8 cellular contexts compared by ENCODE assay signal in genomic region chr7:43658718-43659548, GRCh38.
DNase-seq lines count a peak whose midpoint lies in the region; ATAC-seq, FAIRE-seq and TF ChIP-seq lines count a peak whose summit lies in the region.

No MANE protein-coding gene starts in this region.

- RAD21 ChIA-PET in GM12878 (lab: Charles Lee; ENCODE audit: unreplicated experiment), result interaction anchor here (1.0 kb wide), 1 partner anchor 39 kb away, joined by 3 read pairs; no protein-coding TSS in a partner anchor

- POLR2A ChIA-PET in GM12878 (lab: Charles Lee), result no interaction called here

- H3K9me3 ChIP-seq in GM12878 (replicated peaks; ENCODE audit: control insufficient read depth, insufficient read depth, low read length) (no peaks in the 10 kb centered on the region; the same call in 1 of the 3 replicates), pancreas (no peaks in the 10 kb centered on the region)

- intact Hi-C loops in GM12878 (cut with micrococcal nuclease; ENCODE audit: unreplicated experiment), result no loop called here
- intact Hi-C loops in pancreas (cut with DNase I), result no loop called here

- in situ Hi-C loops in GM12878 (cut with MboI), result no loop called here
- in situ Hi-C loops in G401 (cut with HindIII; ENCODE audit: low sequenced_read_pairs), result no loop called here

- TF ChIP-seq EP300 in GM12878 (IDR thresholded peaks at IDR 0.05; ENCODE audit: borderline replicate concordance in 1 of 2, control insufficient read depth in 1 of 2, low read depth in 2 of 2, low read length in 2 of 2), result no peak

- SMC1A ChIA-PET in GM12878 (lab: Charles Lee; ENCODE audit: uncharacterized antibody, unreplicated experiment), result no interaction called here

- CTCF ChIA-PET in GM12878 (lab: Yijun Ruan, JAX), result interaction anchor here (0.7 kb wide), 1 partner anchor 34 kb away, joined by 3 read pairs; no protein-coding TSS in a partner anchor

- TF ChIP-seq RAD21 in GM12878 (IDR thresholded peaks at IDR 0.05; ENCODE audit: insufficient read depth, low read depth, low read length), result no peak

- ATAC-seq in activated CD4-positive, CD25-positive, alpha-beta regulatory T cell treated with anti-CD3 and anti-CD28 coated beads, Interleukin-2, amount 50 U/mL, for 24 hours, result peak; percentile 96 to 97
- ATAC-seq in HG03571 (IDR thresholded peaks at IDR 0.05; ENCODE audit: unreplicated experiment) (peak; percentile 78), GM12878 (peak; percentile 88), pancreas (peak; percentile 87 to 89 (median 88)), HG02973 (IDR thresholded peaks at IDR 0.05; ENCODE audit: unreplicated experiment) (no peak)

- BruUV-seq in GM12878 (replicated peaks; lab: Mats Ljungman, UMichigan), result no TSS peak

- peak overlapping the region; percentile 28 for H3K27ac ChIP-seq in GM12878 (ENCODE audit: control insufficient read depth, insufficient read depth)
- peak overlapping the region; percentile 56 to 80 (median 64) for H3K27ac ChIP-seq in pancreas

- WGBS in GM12878 (ENCODE audit: insufficient coverage, insufficient replicate concordance, low lambda C conversion rate, missing lambda C conversion rate), result 25% methylated on average over 7 of the region's 7 CpGs
- WGBS in pancreas, 2 donors, result 31 to 41% methylated on average over 7 of the region's 7 CpGs

- peaks cover 22% of the 10 kb centered on the region for H3K4me1 ChIP-seq in GM12878 (ENCODE audit: control insufficient read depth, insufficient read depth, low read length)
- peaks cover 30 to 40% (median 34%) of the 10 kb centered on the region in 3 donors for H3K4me1 ChIP-seq in pancreas

- H3K9ac ChIP-seq in GM12878 (ENCODE audit: control insufficient read depth, insufficient read depth, low read length), result no peak overlapping the region

- no peak for FAIRE-seq in GM12878 (lab: Jason Lieb, UNC)
- FAIRE-seq in pancreas (lab: Jason Lieb, UNC), result no peak

- no peak for TF ChIP-seq CTCF in GM12878 (IDR thresholded peaks at IDR 0.05 in 2 of 3, conservative IDR thresholded peaks at IDR 0.05 in 1 of 3; ENCODE audit: control insufficient read depth in 2 of 3, extremely low read depth in 1 of 3, insufficient read depth in 1 of 3, low read depth in 3 of 3, low read length in 3 of 3)
- no peak for TF ChIP-seq CTCF in pancreas (IDR thresholded peaks at IDR 0.05)

- no peaks in the 10 kb centered on the region for H3K27me3 ChIP-seq in GM12878 (replicated peaks in 1 of 2; ENCODE audit: control insufficient read depth in 2 of 2, insufficient read depth in 2 of 2, low read length in 1 of 2)
- no peaks in the 10 kb centered on the region for H3K27me3 ChIP-seq in pancreas

- H3K4me2 ChIP-seq in GM12878 (ENCODE audit: control insufficient read depth, insufficient read depth), result peak overlapping the region; percentile 49

- H3K4me3 ChIP-seq in GM12878, result no peak overlapping the region
- no peak overlapping the region for H3K4me3 ChIP-seq in pancreas

- peaks cover 35% of the 10 kb centered on the region for H3K79me2 ChIP-seq in GM12878 (ENCODE audit: control insufficient read depth, insufficient read depth, low read length)

- DNase-seq in activated CD4-positive, CD25-positive, alpha-beta regulatory T cell treated with anti-CD3 and anti-CD28 coated beads, Interleukin-2, amount 50 U/mL, for 72 hours, result no peak
- no peak for DNase-seq in GM12878 (ENCODE audit: low read depth, low spot score)
- no peak for DNase-seq in pancreas
- no peak for DNase-seq in G401 (ENCODE audit: low spot score)
- DNase-seq in NCI-H82 (lab: John Stamatoyannopoulos, UW), result no peak

- peaks cover 6% of the 10 kb centered on the region in 2 experiments for H3K36me3 ChIP-seq in GM12878 (ENCODE audit: control insufficient read depth in 2 of 2, insufficient read depth in 2 of 2, low read length in 1 of 2)
- no peaks in the 10 kb centered on the region for H3K36me3 ChIP-seq in pancreas

- H2AFZ ChIP-seq in GM12878 (ENCODE audit: control insufficient read depth, low read depth, low read length), result no peak overlapping the region

- no peaks in the 10 kb centered on the region for H4K20me1 ChIP-seq in GM12878 (ENCODE audit: control insufficient read depth, insufficient read depth)

- TF ChIP-seq POLR2A in GM12878 (IDR thresholded peaks at IDR 0.05; ENCODE audit: low read depth, low read length), result no peak

TF ChIP-seq in GM12878, 131 proteins besides CTCF, POLR2A, EP300 and RAD21 (continues in another document):
- TF ChIP-seq JUNB (IDR thresholded peaks at IDR 0.05) (peak; percentile 72), ZBED1 (IDR thresholded peaks at IDR 0.05; ENCODE audit: borderline replicate concordance) (0 out of 2 replicates have a peak, but pooled peaks have one; percentile 37), IRF4 (IDR thresholded peaks at IDR 0.05; ENCODE audit: low read depth, low read length) (peak; percentile 48; the same call in 1 of the 2 replicates), IKZF1 (conservative IDR thresholded peaks at IDR 0.05) (0 out of 2 replicates have a peak, but pooled peaks have one; percentile 11), STAT3 (IDR thresholded peaks at IDR 0.05; ENCODE audit: low read depth, low read length) (no peak), CREM (IDR thresholded peaks at IDR 0.05; ENCODE audit: low read depth) (peak; percentile 63; the same call in 1 of the 2 replicates), ZZZ3 (IDR thresholded peaks at IDR 0.05; ENCODE audit: control insufficient read depth, insufficient read length, low read depth) (no peak), ATF2 (IDR thresholded peaks at IDR 0.05; ENCODE audit: low read length) (peak; percentile 51; the same call in 1 of the 2 replicates), SMARCA5 (IDR thresholded peaks at IDR 0.05) (no peak), TAF1 (IDR thresholded peaks at IDR 0.05; ENCODE audit: borderline replicate concordance, low read depth, low read length) (0 out of 2 replicates have a peak, but pooled peaks have one; percentile 26), BCL11A (IDR thresholded peaks at IDR 0.05; ENCODE audit: low read depth, low read length) (peak; percentile 42; the same call in 1 of the 2 replicates), E2F8 (IDR thresholded peaks at IDR 0.05; ENCODE audit: low read depth, partially characterized antibody) (no peak), BACH1 (IDR thresholded peaks at IDR 0.05; ENCODE audit: borderline replicate concordance) (no peak), ETV6 (conservative IDR thresholded peaks at IDR 0.05 in 1 of 2, IDR thresholded peaks at IDR 0.05 in 1 of 2; ENCODE audit: borderline replicate concordance in 1 of 2, low read depth in 1 of 2) (peak in 1 of 2 experiments; percentile 80; a peak in 2 of 4 replicates), IKZF2 (IDR thresholded peaks at IDR 0.05) (peak in 1 of 2 experiments; percentile 53; a peak in 1 of 4 replicates), CREB1 (IDR thresholded peaks at IDR 0.05; ENCODE audit: low read depth) (peak; percentile 57; the same call in 1 of the 2 replicates)
